ENCODE assay signal across 8 cellular contexts in the genomic region with DNA sequence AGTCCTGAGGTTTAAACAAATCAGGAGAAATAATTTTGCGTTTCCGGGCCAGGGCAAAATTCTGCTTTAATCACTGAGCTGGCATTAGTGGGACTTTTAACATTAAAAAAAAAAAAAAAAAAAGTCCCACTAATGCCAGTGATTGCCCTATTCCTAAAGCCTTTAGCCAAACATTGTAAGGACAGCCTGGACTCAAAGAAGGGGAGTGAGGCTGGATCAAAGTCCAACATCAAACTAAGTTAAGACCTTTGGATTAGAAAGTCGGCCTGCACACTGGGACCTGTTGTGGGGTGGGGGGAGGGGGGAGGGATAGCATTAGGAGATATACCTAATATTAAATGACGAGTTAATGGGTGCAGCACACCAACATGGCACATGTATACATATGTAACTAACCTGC. TPM values are rescaled to one million over a fixed set of nuclear protein-coding genes. Genes with fewer than 3 reads are reported as not detected.
DNase-seq lines count a peak whose midpoint lies in the region; ATAC-seq, FAIRE-seq and TF ChIP-seq lines count a peak whose summit lies in the region.
"Not testable (repeated sequence)": the region's sequence is repeated elsewhere in the genome, so short reads cannot be mapped to it uniquely, and the experiment has no call there.

No MANE protein-coding gene starts in this region.

- not testable (repeated sequence) for H3K4me1 ChIP-seq in CD8-positive, alpha-beta T cell (ENCODE audit: insufficient read depth, low read length); GM12878 (ENCODE audit: control insufficient read depth, insufficient read depth, low read length); skeletal muscle satellite cell (ENCODE audit: control insufficient read depth, insufficient read depth, low read length); upper lobe of left lung

- H3K27ac ChIP-seq in CD8-positive, alpha-beta T cell (ENCODE audit: low read depth, low read length); SU-DHL-6 (ENCODE audit: low read depth, low read length); GM12878 (ENCODE audit: control insufficient read depth, insufficient read depth); upper lobe of left lung: not testable (repeated sequence)

- SMC1A ChIA-PET in GM12878 (lab: Charles Lee; ENCODE audit: uncharacterized antibody, unreplicated experiment), result not testable (repeated sequence)

- in situ Hi-C loops in GM12878 (cut with MboI), result not testable (repeated sequence)

- H3K4me2 ChIP-seq in SU-DHL-6 (ENCODE audit: low read depth, low read length, poor library complexity, severe bottlenecking), result peak overlapping the region; percentile 43
- peak overlapping the region; percentile 89 for H3K4me2 ChIP-seq in GM12878 (ENCODE audit: control insufficient read depth, insufficient read depth)
- peak overlapping the region; percentile 93 for H3K4me2 ChIP-seq in skeletal muscle satellite cell (ENCODE audit: low read length)

- H3K4me1 Mint-ChIP-seq in CD8-positive, alpha-beta T cell (ENCODE audit: low read depth), result not testable (repeated sequence)

- CTCF ChIA-PET in CD8-positive, alpha-beta T cell (lab: Charles Lee); GM12878 (lab: Yijun Ruan, JAX): not testable (repeated sequence)

- RAD21 ChIA-PET in GM12878 (lab: Charles Lee; ENCODE audit: unreplicated experiment), result not testable (repeated sequence)

- not testable (repeated sequence) for H3K4me3 ChIP-seq in CD8-positive, alpha-beta T cell (ENCODE audit: low read depth, low read length); SU-DHL-6 (ENCODE audit: insufficient read depth, low read length, poor library complexity, severe bottlenecking); GM12878; skeletal muscle satellite cell (ENCODE audit: low read length)
- H3K4me3 ChIP-seq in MG63 (peak overlapping the region; percentile 68), epithelial cell of proximal tubule (ENCODE audit: low read depth, low read length) (peak overlapping the region; percentile 87), upper lobe of left lung (peak overlapping the region in 3 of 4 donors; percentile 41 to 70 (median 59))

- POLR2A ChIA-PET in CD8-positive, alpha-beta T cell (lab: Charles Lee), result not testable (repeated sequence)
- POLR2A ChIA-PET in GM12878 (lab: Charles Lee), result interaction anchor here (0.7 kb wide), 2 partner anchors 110 to 275 kb away, joined by 4 read pairs; a partner anchor contains a TSS

- TF ChIP-seq CTCF in CD8-positive, alpha-beta T cell (IDR thresholded peaks at IDR 0.05); SU-DHL-6 (IDR thresholded peaks at IDR 0.05; ENCODE audit: insufficient read depth, low read length, poor library complexity, severe bottlenecking); GM12878 (IDR thresholded peaks at IDR 0.05 in 2 of 3, conservative IDR thresholded peaks at IDR 0.05 in 1 of 3; ENCODE audit: control insufficient read depth in 2 of 3, extremely low read depth in 1 of 3, insufficient read depth in 1 of 3, low read depth in 3 of 3, low read length in 3 of 3); epithelial cell of proximal tubule (conservative IDR thresholded peaks at IDR 0.05; ENCODE audit: low read depth, low read length); upper lobe of left lung (IDR thresholded peaks at IDR 0.05): not testable (repeated sequence)

- H3K9me3 Mint-ChIP-seq in CD8-positive, alpha-beta T cell, result not testable (repeated sequence)

- WGBS in GM12878 (ENCODE audit: insufficient coverage, insufficient replicate concordance, low lambda C conversion rate, missing lambda C conversion rate), result 80% methylated on average over 4 of the region's 4 CpGs
- WGBS in upper lobe of left lung, 2 donors, result 76 to 82% methylated on average over 3 to 4 of the region's 4 CpGs

- not testable (repeated sequence) for BruUV-seq in GM12878 (replicated peaks; lab: Mats Ljungman, UMichigan)

- H3K36me3 ChIP-seq in CD8-positive, alpha-beta T cell (ENCODE audit: insufficient read depth, low read length); MG63; SU-DHL-6 (ENCODE audit: low read length); GM12878 (ENCODE audit: control insufficient read depth in 2 of 2, insufficient read depth in 2 of 2, low read length in 1 of 2); skeletal muscle satellite cell (ENCODE audit: insufficient read depth, low read length); upper lobe of left lung: not testable (repeated sequence)

- H3K9ac ChIP-seq in SU-DHL-6 (ENCODE audit: low read length); GM12878 (ENCODE audit: control insufficient read depth, insufficient read depth, low read length); skeletal muscle satellite cell (ENCODE audit: low read depth, low read length): not testable (repeated sequence)

- peaks cover 11% of the 10 kb centered on the region for H3K27me3 Mint-ChIP-seq in CD8-positive, alpha-beta T cell (ENCODE audit: low read depth)

- H2AFZ ChIP-seq in SU-DHL-6 (ENCODE audit: low read depth, low read length, severe bottlenecking); GM12878 (ENCODE audit: control insufficient read depth, low read depth, low read length): not testable (repeated sequence)

- TF ChIP-seq EP300 in GM12878 (IDR thresholded peaks at IDR 0.05; ENCODE audit: borderline replicate concordance in 1 of 2, control insufficient read depth in 1 of 2, low read depth in 2 of 2, low read length in 2 of 2); upper lobe of left lung (IDR thresholded peaks at IDR 0.05): not testable (repeated sequence)

- not testable (repeated sequence) for H3F3A ChIP-seq in SU-DHL-6 (ENCODE audit: insufficient read depth)

- TF ChIP-seq POLR2A in GM12878 (IDR thresholded peaks at IDR 0.05; ENCODE audit: low read depth, low read length); upper lobe of left lung (IDR thresholded peaks at IDR 0.05): not testable (repeated sequence)

- not testable (repeated sequence) for ATAC-seq in CD8-positive, alpha-beta T cell; GM12878; upper lobe of left lung (ENCODE audit: low FRiP score in 2 of 2)

- H3K9me3 ChIP-seq in CD8-positive, alpha-beta T cell (ENCODE audit: low read length); MG63; SU-DHL-6 (ENCODE audit: insufficient read depth, low read length); GM12878 (replicated peaks; ENCODE audit: control insufficient read depth, insufficient read depth, low read length); skeletal muscle satellite cell (replicated peaks; ENCODE audit: low read length); upper lobe of left lung: not testable (repeated sequence)

- TF ChIP-seq RAD21 in GM12878 (IDR thresholded peaks at IDR 0.05; ENCODE audit: insufficient read depth, low read depth, low read length), result not testable (repeated sequence)

- H3K27me3 ChIP-seq in CD8-positive, alpha-beta T cell (ENCODE audit: insufficient read depth, low read length); MG63; SU-DHL-6 (ENCODE audit: low read length); GM12878 (replicated peaks in 1 of 2; ENCODE audit: control insufficient read depth in 2 of 2, insufficient read depth in 2 of 2, low read length in 1 of 2); skeletal muscle satellite cell (ENCODE audit: control insufficient read depth, insufficient read depth, low read length); upper lobe of left lung: not testable (repeated sequence)

- FAIRE-seq in GM12878 (lab: Jason Lieb, UNC), result not testable (repeated sequence)

- not testable (repeated sequence) for H3K9me2 ChIP-seq in SU-DHL-6 (replicated peaks; ENCODE audit: insufficient read depth, low read length)

- not testable (repeated sequence) for H3K79me2 ChIP-seq in SU-DHL-6 (ENCODE audit: insufficient read depth, low read length); GM12878 (ENCODE audit: control insufficient read depth, insufficient read depth, low read length)

- intact Hi-C loops in CD8-positive, alpha-beta T cell (cut with DNase I, micrococcal nuclease); GM12878 (cut with micrococcal nuclease; ENCODE audit: unreplicated experiment): not testable (repeated sequence)

- H3K27ac Mint-ChIP-seq in CD8-positive, alpha-beta T cell, result not testable (repeated sequence)

- peak overlapping the region; percentile 39 for H3K4me3 Mint-ChIP-seq in CD8-positive, alpha-beta T cell

- H3K36me3 Mint-ChIP-seq in CD8-positive, alpha-beta T cell, result not testable (repeated sequence)

- not testable (repeated sequence) for DNase-seq in CD8-positive, alpha-beta T cell; MG63; GM12878 (ENCODE audit: low read depth, low spot score); epithelial cell of proximal tubule (ENCODE audit: low read depth); upper lobe of left lung
- DNase-seq in left kidney (ENCODE audit: low read depth, low spot score), result peak; percentile 9

- not testable (repeated sequence) for H4K20me1 ChIP-seq in SU-DHL-6 (ENCODE audit: low read depth, low read length); GM12878 (ENCODE audit: control insufficient read depth, insufficient read depth)

RNA-seq across cellular contexts. Expression of a gene that starts 0.7 kb away (rescaled TPM):
- total RNA-seq in CD8-positive, alpha-beta T cell, result under 1 TPM; 0.28 to 0.73 TPM
- total RNA-seq in MG63 (2014; rRNA removed; shearing (Covaris generic); ENCODE audit: low replicate concordance), result 2.2 and 5.6 TPM in 2 replicates
- total RNA-seq in GM12878 (2013; cell fraction: nucleolus; rRNA removed), result 2.8 and 5.0 TPM in 2 replicates
- total RNA-seq in GM12878 (2014; rRNA removed), result 4.9 and 5.1 TPM in 2 replicates
- 4.9 and 5.4 TPM in 2 replicates for total RNA-seq in GM12878 (2014; rRNA removed; fragmentation: Illumina TruSeq; extraction: Trizol)
- 6.8 and 7.7 TPM in 2 replicates for total RNA-seq in GM12878 (2021)
- polyA plus RNA-seq in GM12878 (2011; ENCODE audit: low read depth), result 2.0 TPM
- 0.96 and 1.5 TPM in 2 replicates for polyA plus RNA-seq in GM12878 (2011; rRNA removed)
- 0.51 and 0.52 TPM in 2 replicates for polyA plus RNA-seq in GM12878 (2011; cell fraction: cytosol; rRNA removed)
- 0.19 and 0.57 TPM in 2 replicates for polyA plus RNA-seq in GM12878 (2011; cell fraction: nucleus; rRNA removed)
- 2.5 and 3.2 TPM in 2 replicates for polyA plus RNA-seq in GM12878 (2012)
- 5.5 and 6.3 TPM in 2 replicates for polyA plus RNA-seq in GM12878 (2014; fragmentation: Illumina TruSeq; extraction: Trizol)
- polyA plus RNA-seq in GM12878 (2014; fragmentation: Nextera tagmentation; extraction: Ambion mirVana), result 1 to 10 TPM; 3.6 to 5.1 TPM
- 3.6 and 4.2 TPM in 2 replicates for polyA plus RNA-seq in GM12878 (2014; rRNA removed)
- polyA plus RNA-seq in GM12878 (2016; fragmentation: Nextera tagmentation; extraction: Ambion mirVana), result 1 to 10 TPM; 6.6 to 8.4 TPM
- 0.80 and 1.6 TPM in 2 replicates for polyA minus RNA-seq in GM12878 (2011; rRNA and poly(A)+ RNA removed)
- polyA minus RNA-seq in GM12878 (2011; cell fraction: cytosol; rRNA and poly(A)+ RNA removed), result 1.4 TPM in 1 of 2 replicates, not detected in the other
- polyA minus RNA-seq in GM12878 (2011; cell fraction: nucleus; rRNA and poly(A)+ RNA removed), result 0.19 TPM in 1 of 2 replicates, not detected in the other
- 5.5 and 9.3 TPM in 2 replicates for total RNA-seq in epithelial cell of proximal tubule
- 3.3 and 4.8 TPM in 2 replicates for total RNA-seq in skeletal muscle satellite cell (2012; rRNA removed)
- 10 to 100 TPM in 2 of 6 donors, 1 to 10 TPM in 4; 3.6 to 14.8 (median 7.6) TPM for total RNA-seq in upper lobe of left lung

Comparison
In these comparisons a context has a peak if more than half of its experiments do, and no peak if none do; other contexts are left out.
1. H3K4me2 ChIP-seq: peak in every context shown above with its lines; median percentile 93 in skeletal muscle satellite cell; 89 in GM12878; 43 in SU-DHL-6.